Comparison of ENCODE assay signal across 22 cellular contexts in genomic region chr6:156597130-156597529, GRCh38.
"Had no signal": no experiment of that assay in that cellular context is flagged by ENCODE, and none has a peak within 500 bp of the region (broad histone marks: within the 10 kb centered on the region; RNA-seq: fewer than 3 reads in every experiment).

No MANE protein-coding gene starts in this region.

- H3K4me2 ChIP-seq: hepatocyte had no signal

- H3K36me3 ChIP-seq: colonic mucosa, gastroesophageal sphincter, heart left ventricle, left lung, lower lobe of right lung had no signal

- H3K9me3 Mint-ChIP-seq: dendritic cell treated with granulocyte-macrophage colony-stimulating factor and Interleukin-4, amounts not matched to agents 40 ng/mL and 50 ng/mL, for 4 days; effector memory CD8-positive, alpha-beta T cell; endodermal cell; mesothelial cell of epicardium; naive thymus-derived CD8-positive, alpha-beta T cell had no signal

- ATAC-seq: effector memory CD8-positive, alpha-beta T cell; esophagus mucosa; foreskin keratinocyte; gastroesophageal sphincter; heart left ventricle; left cardiac atrium; left lung; left ventricle myocardium superior; lower lobe of right lung; mucosa of descending colon; naive thymus-derived CD8-positive, alpha-beta T cell had no signal

- H2AFZ ChIP-seq: hepatocyte had no signal

- H3K36me3 Mint-ChIP-seq: mesothelial cell of epicardium; naive thymus-derived CD8-positive, alpha-beta T cell had no signal

- H3K27me3 Mint-ChIP-seq: dendritic cell treated with granulocyte-macrophage colony-stimulating factor and Interleukin-4, amounts not matched to agents 40 ng/mL and 50 ng/mL, for 4 days had no signal

- H3K4me1 ChIP-seq: colonic mucosa, foreskin keratinocyte, lower lobe of right lung had no signal

- H3K4me3 Mint-ChIP-seq: dendritic cell treated with granulocyte-macrophage colony-stimulating factor and Interleukin-4, amounts not matched to agents 40 ng/mL and 50 ng/mL, for 4 days; effector memory CD8-positive, alpha-beta T cell; endodermal cell; mesothelial cell of epicardium; naive B cell; naive thymus-derived CD8-positive, alpha-beta T cell had no signal

- H3K9me3 ChIP-seq: colonic mucosa, gastroesophageal sphincter, heart left ventricle, left lung, lower lobe of right lung, mucosa of descending colon had no signal

- H3K27ac ChIP-seq: colonic mucosa, epithelial cell of prostate, foreskin keratinocyte, gastroesophageal sphincter, heart left ventricle, hepatocyte, left lung, lower lobe of right lung had no signal

- DNase-seq: colonic mucosa; cortex of kidney; effector CD8-positive, alpha-beta T cell; effector memory CD8-positive, alpha-beta T cell; endodermal cell; erythroblast; foreskin keratinocyte; heart left ventricle; left cardiac atrium; left lung; left ventricle myocardium superior; lower lobe of right lung; mesenchymal stem cell; mucosa of descending colon; naive B cell; naive thymus-derived CD8-positive, alpha-beta T cell had no signal

- H3K27ac Mint-ChIP-seq: dendritic cell treated with granulocyte-macrophage colony-stimulating factor and Interleukin-4, amounts not matched to agents 40 ng/mL and 50 ng/mL, for 4 days; effector memory CD8-positive, alpha-beta T cell; endodermal cell; mesothelial cell of epicardium; naive thymus-derived CD8-positive, alpha-beta T cell had no signal

- H3K4me3 ChIP-seq: colonic mucosa, gastroesophageal sphincter, heart left ventricle, hepatocyte, left lung, lower lobe of right lung, mucosa of descending colon had no signal

- H3K27me3 ChIP-seq: colonic mucosa, foreskin keratinocyte, gastroesophageal sphincter, hepatocyte, left lung had no signal

- H3K79me2 ChIP-seq: hepatocyte had no signal
